ENCODE assay signal across 1 cellular context in the genomic region with DNA sequence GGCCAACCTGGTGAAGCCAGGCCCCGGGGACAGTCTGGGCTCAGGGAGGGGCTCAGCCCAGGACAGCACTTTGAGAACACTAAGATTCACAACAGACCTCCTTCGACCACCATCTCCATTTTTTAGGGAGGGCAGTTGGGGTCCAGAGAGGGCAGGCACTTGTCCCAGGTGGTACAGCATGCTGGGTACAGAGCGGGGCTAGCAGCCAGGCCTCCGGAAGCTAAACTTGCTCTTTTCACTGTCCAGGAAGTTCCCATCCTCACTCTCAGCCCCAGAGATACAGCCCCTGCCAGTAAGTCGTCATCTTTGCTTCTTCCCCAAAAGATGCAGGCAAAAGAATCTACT.
TF ChIP-seq lines count a peak whose summit lies in the region.

No MANE protein-coding gene starts in this region.

TF ChIP-seq in H1, 55 proteins besides CTCF, POLR2A, EP300 and RAD21:
- TF ChIP-seq ASH2L (IDR thresholded peaks at IDR 0.05; ENCODE audit: low read length) (peak; percentile 1), KDM4A (IDR thresholded peaks at IDR 0.05; ENCODE audit: low read depth, low read length, severe bottlenecking) (no peak)
